In the genomic region with DNA sequence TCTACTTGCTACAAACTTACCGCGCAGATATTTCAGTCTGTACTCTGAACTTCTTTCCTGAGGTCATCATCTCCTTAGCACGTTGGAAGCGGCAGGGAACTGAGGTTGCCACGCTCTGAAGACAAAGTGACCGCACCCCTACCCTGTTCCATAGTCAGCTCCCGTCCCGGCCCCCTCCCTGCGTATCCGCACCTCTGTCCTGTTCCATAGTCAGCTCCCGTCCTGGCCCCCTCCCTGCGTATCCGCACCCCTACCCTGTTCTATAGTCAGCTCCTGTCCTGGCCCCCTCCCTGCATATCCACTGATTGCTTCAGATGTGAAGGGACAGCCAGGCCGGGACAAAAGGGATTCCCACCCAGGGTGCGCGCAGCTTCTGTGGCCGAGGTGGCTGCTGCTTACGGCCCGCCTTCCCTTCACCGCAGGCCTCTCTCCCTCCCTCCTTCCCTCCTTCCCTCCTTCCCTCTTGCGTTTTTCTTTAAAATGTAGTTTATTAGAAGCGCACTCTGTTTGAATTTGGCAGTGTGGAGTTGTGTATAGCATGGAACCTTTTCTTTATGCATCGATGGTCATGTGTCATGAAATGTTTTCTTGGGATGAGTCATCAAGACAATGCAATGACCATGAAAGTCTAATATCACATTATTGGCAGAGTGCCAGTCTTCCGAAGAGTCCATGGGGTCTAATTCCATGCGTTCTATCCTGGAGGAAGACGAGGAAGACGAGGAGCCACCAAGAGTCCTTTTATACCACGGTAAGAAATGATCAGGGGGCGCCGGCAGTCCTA, we compare ENCODE assay signal across 1 cellular context.
TF ChIP-seq lines count a peak whose summit lies in the region.

No MANE protein-coding gene starts in this region.

TF ChIP-seq in HEK293, 187 proteins besides CTCF, POLR2A, EP300 and RAD21 (continued from another document and continues in another):
- TF ChIP-seq ZNF184 (tag by site-specific recombination; IDR thresholded peaks at IDR 0.05) (peak; percentile 97), ZNF600 (tag by site-specific recombination; IDR thresholded peaks at IDR 0.05) (peak; percentile 90), GLIS1 (tag by site-specific recombination; IDR thresholded peaks at IDR 0.05) (peak; percentile 42; the same call in 1 of the 2 replicates), INSM2 (tag by site-specific recombination; IDR thresholded peaks at IDR 0.05) (peak; percentile 79), ZNF112 (tag by site-specific recombination; IDR thresholded peaks at IDR 0.05) (peak; percentile 78; the same call in 1 of the 2 replicates), ZNF629 (tag by site-specific recombination; IDR thresholded peaks at IDR 0.05) (peak; percentile 65), IKZF3 (tag by site-specific recombination; IDR thresholded peaks at IDR 0.05) (peak; percentile 68), ZNF394 (tag by site-specific recombination; IDR thresholded peaks at IDR 0.05; ENCODE audit: borderline replicate concordance) (peak; percentile 53; the same call in 1 of the 2 replicates), ZNF223 (tag by site-specific recombination; IDR thresholded peaks at IDR 0.05) (no peak), ZNF148 (tag by site-specific recombination; IDR thresholded peaks at IDR 0.05; ENCODE audit: borderline replicate concordance) (peak; percentile 84; the same call in 1 of the 2 replicates), KLF8 (tag by site-specific recombination; IDR thresholded peaks at IDR 0.05) (0 out of 2 replicates have a peak, but pooled peaks have one; percentile 41), PRDM10 (tag by site-specific recombination; IDR thresholded peaks at IDR 0.05) (0 out of 2 replicates have a peak, but pooled peaks have one; percentile 13), WT1 (tag by site-specific recombination; IDR thresholded peaks at IDR 0.05) (peak; percentile 24; the same call in 1 of the 2 replicates), ZNF660 (tag by site-specific recombination; IDR thresholded peaks at IDR 0.05) (peak; percentile 99), ZBTB44 (tag by site-specific recombination; IDR thresholded peaks at IDR 0.05) (peak; percentile 84), ZNF837 (tag by site-specific recombination; IDR thresholded peaks at IDR 0.05) (no peak), ZNF366 (tag by site-specific recombination; conservative IDR thresholded peaks at IDR 0.05) (peak; percentile 86), PRDM6 (tag by site-specific recombination; IDR thresholded peaks at IDR 0.05) (peak; percentile 86), GLI4 (tag by site-specific recombination; IDR thresholded peaks at IDR 0.05) (no peak), ZEB2 (tag by site-specific recombination; IDR thresholded peaks at IDR 0.05) (peak; percentile 84)
- TF ChIP-seq, protein P1, sequence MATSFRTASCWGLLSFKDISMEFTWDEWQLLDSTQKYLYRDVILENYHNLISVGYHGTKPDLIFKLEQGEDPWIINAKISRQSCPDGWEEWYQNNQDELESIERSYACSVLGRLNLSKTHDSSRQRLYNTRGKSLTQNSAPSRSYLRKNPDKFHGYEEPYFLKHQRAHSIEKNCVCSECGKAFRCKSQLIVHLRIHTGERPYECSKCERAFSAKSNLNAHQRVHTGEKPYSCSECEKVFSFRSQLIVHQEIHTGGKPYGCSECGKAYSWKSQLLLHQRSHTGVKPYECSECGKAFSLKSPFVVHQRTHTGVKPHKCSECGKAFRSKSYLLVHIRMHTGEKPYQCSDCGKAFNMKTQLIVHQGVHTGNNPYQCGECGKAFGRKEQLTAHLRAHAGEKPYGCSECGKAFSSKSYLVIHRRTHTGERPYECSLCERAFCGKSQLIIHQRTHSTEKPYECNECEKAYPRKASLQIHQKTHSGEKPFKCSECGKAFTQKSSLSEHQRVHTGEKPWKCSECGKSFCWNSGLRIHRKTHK (tag by site-specific recombination; IDR thresholded peaks at IDR 0.05): no peak
- TF ChIP-seq, protein P2, sequence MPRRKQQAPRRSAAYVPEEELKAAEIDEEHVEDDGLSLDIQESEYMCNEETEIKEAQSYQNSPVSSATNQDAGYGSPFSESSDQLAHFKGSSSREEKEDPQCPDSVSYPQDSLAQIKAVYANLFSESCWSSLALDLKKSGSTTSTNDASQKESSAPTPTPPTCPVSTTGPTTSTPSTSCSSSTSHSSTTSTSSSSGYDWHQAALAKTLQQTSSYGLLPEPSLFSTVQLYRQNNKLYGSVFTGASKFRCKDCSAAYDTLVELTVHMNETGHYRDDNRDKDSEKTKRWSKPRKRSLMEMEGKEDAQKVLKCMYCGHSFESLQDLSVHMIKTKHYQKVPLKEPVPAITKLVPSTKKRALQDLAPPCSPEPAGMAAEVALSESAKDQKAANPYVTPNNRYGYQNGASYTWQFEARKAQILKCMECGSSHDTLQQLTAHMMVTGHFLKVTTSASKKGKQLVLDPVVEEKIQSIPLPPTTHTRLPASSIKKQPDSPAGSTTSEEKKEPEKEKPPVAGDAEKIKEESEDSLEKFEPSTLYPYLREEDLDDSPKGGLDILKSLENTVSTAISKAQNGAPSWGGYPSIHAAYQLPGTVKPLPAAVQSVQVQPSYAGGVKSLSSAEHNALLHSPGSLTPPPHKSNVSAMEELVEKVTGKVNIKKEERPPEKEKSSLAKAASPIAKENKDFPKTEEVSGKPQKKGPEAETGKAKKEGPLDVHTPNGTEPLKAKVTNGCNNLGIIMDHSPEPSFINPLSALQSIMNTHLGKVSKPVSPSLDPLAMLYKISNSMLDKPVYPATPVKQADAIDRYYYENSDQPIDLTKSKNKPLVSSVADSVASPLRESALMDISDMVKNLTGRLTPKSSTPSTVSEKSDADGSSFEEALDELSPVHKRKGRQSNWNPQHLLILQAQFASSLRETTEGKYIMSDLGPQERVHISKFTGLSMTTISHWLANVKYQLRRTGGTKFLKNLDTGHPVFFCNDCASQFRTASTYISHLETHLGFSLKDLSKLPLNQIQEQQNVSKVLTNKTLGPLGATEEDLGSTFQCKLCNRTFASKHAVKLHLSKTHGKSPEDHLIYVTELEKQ (tag by site-specific recombination; IDR thresholded peaks at IDR 0.05; ENCODE audit: borderline replicate concordance): peak; percentile 32; the same call in 1 of the 2 replicates
- TF ChIP-seq, protein P3, sequence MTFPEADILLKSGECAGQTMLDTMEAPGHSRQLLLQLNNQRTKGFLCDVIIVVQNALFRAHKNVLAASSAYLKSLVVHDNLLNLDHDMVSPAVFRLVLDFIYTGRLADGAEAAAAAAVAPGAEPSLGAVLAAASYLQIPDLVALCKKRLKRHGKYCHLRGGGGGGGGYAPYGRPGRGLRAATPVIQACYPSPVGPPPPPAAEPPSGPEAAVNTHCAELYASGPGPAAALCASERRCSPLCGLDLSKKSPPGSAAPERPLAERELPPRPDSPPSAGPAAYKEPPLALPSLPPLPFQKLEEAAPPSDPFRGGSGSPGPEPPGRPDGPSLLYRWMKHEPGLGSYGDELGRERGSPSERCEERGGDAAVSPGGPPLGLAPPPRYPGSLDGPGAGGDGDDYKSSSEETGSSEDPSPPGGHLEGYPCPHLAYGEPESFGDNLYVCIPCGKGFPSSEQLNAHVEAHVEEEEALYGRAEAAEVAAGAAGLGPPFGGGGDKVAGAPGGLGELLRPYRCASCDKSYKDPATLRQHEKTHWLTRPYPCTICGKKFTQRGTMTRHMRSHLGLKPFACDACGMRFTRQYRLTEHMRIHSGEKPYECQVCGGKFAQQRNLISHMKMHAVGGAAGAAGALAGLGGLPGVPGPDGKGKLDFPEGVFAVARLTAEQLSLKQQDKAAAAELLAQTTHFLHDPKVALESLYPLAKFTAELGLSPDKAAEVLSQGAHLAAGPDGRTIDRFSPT (tag by site-specific recombination; IDR thresholded peaks at IDR 0.05): peak; percentile 62; the same call in 1 of the 2 replicates
- TF ChIP-seq, protein P4, sequence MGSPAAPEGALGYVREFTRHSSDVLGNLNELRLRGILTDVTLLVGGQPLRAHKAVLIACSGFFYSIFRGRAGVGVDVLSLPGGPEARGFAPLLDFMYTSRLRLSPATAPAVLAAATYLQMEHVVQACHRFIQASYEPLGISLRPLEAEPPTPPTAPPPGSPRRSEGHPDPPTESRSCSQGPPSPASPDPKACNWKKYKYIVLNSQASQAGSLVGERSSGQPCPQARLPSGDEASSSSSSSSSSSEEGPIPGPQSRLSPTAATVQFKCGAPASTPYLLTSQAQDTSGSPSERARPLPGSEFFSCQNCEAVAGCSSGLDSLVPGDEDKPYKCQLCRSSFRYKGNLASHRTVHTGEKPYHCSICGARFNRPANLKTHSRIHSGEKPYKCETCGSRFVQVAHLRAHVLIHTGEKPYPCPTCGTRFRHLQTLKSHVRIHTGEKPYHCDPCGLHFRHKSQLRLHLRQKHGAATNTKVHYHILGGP (tag by site-specific recombination; IDR thresholded peaks at IDR 0.05): peak; percentile 42; the same call in 1 of the 2 replicates
- TF ChIP-seq, protein P5, sequence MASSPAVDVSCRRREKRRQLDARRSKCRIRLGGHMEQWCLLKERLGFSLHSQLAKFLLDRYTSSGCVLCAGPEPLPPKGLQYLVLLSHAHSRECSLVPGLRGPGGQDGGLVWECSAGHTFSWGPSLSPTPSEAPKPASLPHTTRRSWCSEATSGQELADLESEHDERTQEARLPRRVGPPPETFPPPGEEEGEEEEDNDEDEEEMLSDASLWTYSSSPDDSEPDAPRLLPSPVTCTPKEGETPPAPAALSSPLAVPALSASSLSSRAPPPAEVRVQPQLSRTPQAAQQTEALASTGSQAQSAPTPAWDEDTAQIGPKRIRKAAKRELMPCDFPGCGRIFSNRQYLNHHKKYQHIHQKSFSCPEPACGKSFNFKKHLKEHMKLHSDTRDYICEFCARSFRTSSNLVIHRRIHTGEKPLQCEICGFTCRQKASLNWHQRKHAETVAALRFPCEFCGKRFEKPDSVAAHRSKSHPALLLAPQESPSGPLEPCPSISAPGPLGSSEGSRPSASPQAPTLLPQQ (tag by site-specific recombination; IDR thresholded peaks at IDR 0.05): peak; percentile 44; the same call in 1 of the 2 replicates
